In genomic region chr7:10708447-10708846, GRCh38 we compare ENCODE assay signal across 9 cellular contexts.
DNase-seq lines count a peak whose midpoint lies in the region; ATAC-seq and TF ChIP-seq lines count a peak whose summit lies in the region.
"Had no signal": no experiment of that assay in that cellular context is flagged by ENCODE, and none has a peak within 500 bp of the region (broad histone marks: within the 10 kb centered on the region; RNA-seq: fewer than 3 reads in every experiment).

No MANE protein-coding gene starts in this region.

- DNase-seq in NCI-H146 (lab: John Stamatoyannopoulos, UW) (peak; percentile 78), SW 1271 (lab: John Stamatoyannopoulos, UW) (peak; percentile 13 to 55), myocyte (ENCODE audit: low read depth) (peak; percentile 11)
- DNase-seq in activated CD4-positive, CD25-positive, alpha-beta regulatory T cell treated with anti-CD3 and anti-CD28 coated beads, Interleukin-2, amount 50 U/mL, for 72 hours = no peak

- no peak for ATAC-seq in GM19395 (IDR thresholded peaks at IDR 0.05; ENCODE audit: unreplicated experiment)
- ATAC-seq in HG03135 (IDR thresholded peaks at IDR 0.05; ENCODE audit: unreplicated experiment) = no peak
- ATAC-seq in HG02840 (IDR thresholded peaks at IDR 0.05; ENCODE audit: low FRiP score, unreplicated experiment) = no peak
- ATAC-seq: activated CD4-positive, CD25-positive, alpha-beta regulatory T cell treated with anti-CD3 and anti-CD28 coated beads, Interleukin-2, amount 50 U/mL, for 24 hours had no signal

- TF ChIP-seq CTCF in GM12874 (IDR thresholded peaks at IDR 0.05; ENCODE audit: insufficient read depth, low read depth, low read length) = 0 out of 2 replicates have a peak, but pooled peaks have one; percentile 5
